Comparison of ENCODE assay signal across 1 cellular context in the genomic region with DNA sequence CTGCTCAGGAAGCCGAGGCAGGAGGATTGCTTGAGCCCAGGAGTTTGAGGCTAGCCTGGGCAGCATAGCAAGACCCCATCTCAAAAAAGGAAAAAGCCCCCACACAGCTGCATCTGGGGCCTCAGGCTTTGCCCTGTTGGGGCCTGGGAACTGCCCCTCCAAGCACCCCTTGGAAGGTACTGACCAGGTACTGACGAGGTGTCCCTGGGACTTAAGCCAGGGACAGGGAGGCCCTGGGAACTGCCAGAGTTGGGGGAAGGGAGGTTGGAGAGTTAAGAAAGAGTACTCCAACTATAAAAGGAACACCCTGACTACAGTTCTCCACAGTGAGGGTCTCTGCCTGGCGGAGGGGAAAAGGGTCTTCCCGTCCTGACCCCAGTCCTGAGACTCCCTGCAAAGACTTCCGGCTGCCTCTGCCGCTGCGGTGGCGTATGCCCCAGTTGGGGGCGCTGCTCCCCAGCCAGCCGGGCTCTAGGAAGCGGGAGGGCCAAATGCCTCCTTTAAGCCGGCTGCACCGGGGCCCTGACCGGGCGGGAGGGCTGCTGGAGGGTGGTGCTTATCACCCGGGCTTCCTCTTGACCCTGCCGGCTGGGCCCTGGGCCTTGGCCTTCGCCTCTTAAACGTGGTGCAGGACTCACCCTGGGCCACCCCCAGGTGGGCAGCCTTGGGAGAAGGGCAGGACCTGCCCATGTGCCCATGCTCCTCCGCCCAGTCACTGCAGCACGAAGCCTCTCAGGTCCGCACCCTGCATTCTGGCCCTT.
TF ChIP-seq lines count a peak whose summit lies in the region.

No MANE protein-coding gene starts in this region.

TF ChIP-seq in HepG2, 621 proteins besides CTCF, POLR2A, EP300 and RAD21 (continued from another document and continues in another):
- TF ChIP-seq, protein P1, sequence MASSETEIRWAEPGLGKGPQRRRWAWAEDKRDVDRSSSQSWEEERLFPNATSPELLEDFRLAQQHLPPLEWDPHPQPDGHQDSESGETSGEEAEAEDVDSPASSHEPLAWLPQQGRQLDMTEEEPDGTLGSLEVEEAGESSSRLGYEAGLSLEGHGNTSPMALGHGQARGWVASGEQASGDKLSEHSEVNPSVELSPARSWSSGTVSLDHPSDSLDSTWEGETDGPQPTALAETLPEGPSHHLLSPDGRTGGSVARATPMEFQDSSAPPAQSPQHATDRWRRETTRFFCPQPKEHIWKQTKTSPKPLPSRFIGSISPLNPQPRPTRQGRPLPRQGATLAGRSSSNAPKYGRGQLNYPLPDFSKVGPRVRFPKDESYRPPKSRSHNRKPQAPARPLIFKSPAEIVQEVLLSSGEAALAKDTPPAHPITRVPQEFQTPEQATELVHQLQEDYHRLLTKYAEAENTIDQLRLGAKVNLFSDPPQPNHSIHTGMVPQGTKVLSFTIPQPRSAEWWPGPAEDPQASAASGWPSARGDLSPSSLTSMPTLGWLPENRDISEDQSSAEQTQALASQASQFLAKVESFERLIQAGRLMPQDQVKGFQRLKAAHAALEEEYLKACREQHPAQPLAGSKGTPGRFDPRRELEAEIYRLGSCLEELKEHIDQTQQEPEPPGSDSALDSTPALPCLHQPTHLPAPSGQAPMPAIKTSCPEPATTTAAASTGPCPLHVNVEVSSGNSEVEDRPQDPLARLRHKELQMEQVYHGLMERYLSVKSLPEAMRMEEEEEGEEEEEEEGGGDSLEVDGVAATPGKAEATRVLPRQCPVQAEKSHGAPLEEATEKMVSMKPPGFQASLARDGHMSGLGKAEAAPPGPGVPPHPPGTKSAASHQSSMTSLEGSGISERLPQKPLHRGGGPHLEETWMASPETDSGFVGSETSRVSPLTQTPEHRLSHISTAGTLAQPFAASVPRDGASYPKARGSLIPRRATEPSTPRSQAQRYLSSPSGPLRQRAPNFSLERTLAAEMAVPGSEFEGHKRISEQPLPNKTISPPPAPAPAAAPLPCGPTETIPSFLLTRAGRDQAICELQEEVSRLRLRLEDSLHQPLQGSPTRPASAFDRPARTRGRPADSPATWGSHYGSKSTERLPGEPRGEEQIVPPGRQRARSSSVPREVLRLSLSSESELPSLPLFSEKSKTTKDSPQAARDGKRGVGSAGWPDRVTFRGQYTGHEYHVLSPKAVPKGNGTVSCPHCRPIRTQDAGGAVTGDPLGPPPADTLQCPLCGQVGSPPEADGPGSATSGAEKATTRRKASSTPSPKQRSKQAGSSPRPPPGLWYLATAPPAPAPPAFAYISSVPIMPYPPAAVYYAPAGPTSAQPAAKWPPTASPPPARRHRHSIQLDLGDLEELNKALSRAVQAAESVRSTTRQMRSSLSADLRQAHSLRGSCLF (CRISPR knock-in tag; IDR thresholded peaks at IDR 0.05; ENCODE audit: borderline replicate concordance), result no peak
- TF ChIP-seq NR3C1 (CRISPR knock-in tag; IDR thresholded peaks at IDR 0.05), result no peak
- no peak for TF ChIP-seq HOXA7 (CRISPR knock-in tag; IDR thresholded peaks at IDR 0.05)
- TF ChIP-seq ZNF567 (CRISPR knock-in tag; IDR thresholded peaks at IDR 0.05; ENCODE audit: borderline replicate concordance), result no peak
- 0 out of 2 replicates have a peak, but pooled peaks have one; percentile 8 for TF ChIP-seq ZIK1 (CRISPR knock-in tag; IDR thresholded peaks at IDR 0.05; ENCODE audit: borderline replicate concordance, low read depth)
- TF ChIP-seq ZBTB42 (CRISPR knock-in tag; IDR thresholded peaks at IDR 0.05), result no peak
- TF ChIP-seq ZNF781 (CRISPR knock-in tag; IDR thresholded peaks at IDR 0.05; ENCODE audit: borderline replicate concordance, not compliant biosample characterization), result peak; percentile 69
- TF ChIP-seq ARNTL (CRISPR knock-in tag; IDR thresholded peaks at IDR 0.05), result no peak
- TF ChIP-seq, protein P2, sequence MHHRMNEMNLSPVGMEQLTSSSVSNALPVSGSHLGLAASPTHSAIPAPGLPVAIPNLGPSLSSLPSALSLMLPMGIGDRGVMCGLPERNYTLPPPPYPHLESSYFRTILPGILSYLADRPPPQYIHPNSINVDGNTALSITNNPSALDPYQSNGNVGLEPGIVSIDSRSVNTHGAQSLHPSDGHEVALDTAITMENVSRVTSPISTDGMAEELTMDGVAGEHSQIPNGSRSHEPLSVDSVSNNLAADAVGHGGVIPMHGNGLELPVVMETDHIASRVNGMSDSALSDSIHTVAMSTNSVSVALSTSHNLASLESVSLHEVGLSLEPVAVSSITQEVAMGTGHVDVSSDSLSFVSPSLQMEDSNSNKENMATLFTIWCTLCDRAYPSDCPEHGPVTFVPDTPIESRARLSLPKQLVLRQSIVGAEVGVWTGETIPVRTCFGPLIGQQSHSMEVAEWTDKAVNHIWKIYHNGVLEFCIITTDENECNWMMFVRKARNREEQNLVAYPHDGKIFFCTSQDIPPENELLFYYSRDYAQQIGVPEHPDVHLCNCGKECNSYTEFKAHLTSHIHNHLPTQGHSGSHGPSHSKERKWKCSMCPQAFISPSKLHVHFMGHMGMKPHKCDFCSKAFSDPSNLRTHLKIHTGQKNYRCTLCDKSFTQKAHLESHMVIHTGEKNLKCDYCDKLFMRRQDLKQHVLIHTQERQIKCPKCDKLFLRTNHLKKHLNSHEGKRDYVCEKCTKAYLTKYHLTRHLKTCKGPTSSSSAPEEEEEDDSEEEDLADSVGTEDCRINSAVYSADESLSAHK (CRISPR knock-in tag; IDR thresholded peaks at IDR 0.05; ENCODE audit: borderline replicate concordance), result no peak
- no peak for TF ChIP-seq RFX3 (CRISPR knock-in tag; IDR thresholded peaks at IDR 0.05)
- no peak for TF ChIP-seq MEIS1 (CRISPR knock-in tag; IDR thresholded peaks at IDR 0.05; ENCODE audit: borderline replicate concordance)
- TF ChIP-seq RFXANK (CRISPR knock-in tag; IDR thresholded peaks at IDR 0.05), result no peak
- TF ChIP-seq SP4 (CRISPR knock-in tag; IDR thresholded peaks at IDR 0.05), result no peak; the same call in 1 of the 2 replicates
- TF ChIP-seq MED8 (CRISPR knock-in tag; IDR thresholded peaks at IDR 0.05; ENCODE audit: insufficient replicate concordance), result peak; percentile 19
- TF ChIP-seq SNAPC2 (CRISPR knock-in tag; IDR thresholded peaks at IDR 0.05), result no peak
- no peak; the same call in 1 of the 2 replicates for TF ChIP-seq SALL2 (CRISPR knock-in tag; IDR thresholded peaks at IDR 0.05)
- no peak for TF ChIP-seq ZNF597 (CRISPR knock-in tag; IDR thresholded peaks at IDR 0.05)
- no peak for TF ChIP-seq PRDM15 (CRISPR knock-in tag; IDR thresholded peaks at IDR 0.05)
- TF ChIP-seq, protein P3, sequence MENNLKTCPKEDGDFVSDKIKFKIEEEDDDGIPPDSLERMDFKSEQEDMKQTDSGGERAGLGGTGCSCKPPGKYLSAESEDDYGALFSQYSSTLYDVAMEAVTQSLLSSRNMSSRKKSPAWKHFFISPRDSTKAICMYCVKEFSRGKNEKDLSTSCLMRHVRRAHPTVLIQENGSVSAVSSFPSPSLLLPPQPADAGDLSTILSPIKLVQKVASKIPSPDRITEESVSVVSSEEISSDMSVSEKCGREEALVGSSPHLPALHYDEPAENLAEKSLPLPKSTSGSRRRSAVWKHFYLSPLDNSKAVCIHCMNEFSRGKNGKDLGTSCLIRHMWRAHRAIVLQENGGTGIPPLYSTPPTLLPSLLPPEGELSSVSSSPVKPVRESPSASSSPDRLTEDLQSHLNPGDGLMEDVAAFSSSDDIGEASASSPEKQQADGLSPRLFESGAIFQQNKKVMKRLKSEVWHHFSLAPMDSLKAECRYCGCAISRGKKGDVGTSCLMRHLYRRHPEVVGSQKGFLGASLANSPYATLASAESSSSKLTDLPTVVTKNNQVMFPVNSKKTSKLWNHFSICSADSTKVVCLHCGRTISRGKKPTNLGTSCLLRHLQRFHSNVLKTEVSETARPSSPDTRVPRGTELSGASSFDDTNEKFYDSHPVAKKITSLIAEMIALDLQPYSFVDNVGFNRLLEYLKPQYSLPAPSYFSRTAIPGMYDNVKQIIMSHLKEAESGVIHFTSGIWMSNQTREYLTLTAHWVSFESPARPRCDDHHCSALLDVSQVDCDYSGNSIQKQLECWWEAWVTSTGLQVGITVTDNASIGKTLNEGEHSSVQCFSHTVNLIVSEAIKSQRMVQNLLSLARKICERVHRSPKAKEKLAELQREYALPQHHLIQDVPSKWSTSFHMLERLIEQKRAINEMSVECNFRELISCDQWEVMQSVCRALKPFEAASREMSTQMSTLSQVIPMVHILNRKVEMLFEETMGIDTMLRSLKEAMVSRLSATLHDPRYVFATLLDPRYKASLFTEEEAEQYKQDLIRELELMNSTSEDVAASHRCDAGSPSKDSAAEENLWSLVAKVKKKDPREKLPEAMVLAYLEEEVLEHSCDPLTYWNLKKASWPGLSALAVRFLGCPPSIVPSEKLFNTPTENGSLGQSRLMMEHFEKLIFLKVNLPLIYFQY (CRISPR knock-in tag; IDR thresholded peaks at IDR 0.05; ENCODE audit: borderline replicate concordance), result no peak
- peak; percentile 80 for TF ChIP-seq ZNF350 (CRISPR knock-in tag; IDR thresholded peaks at IDR 0.05; ENCODE audit: borderline replicate concordance, low read depth)
- TF ChIP-seq KLF6 (CRISPR knock-in tag; IDR thresholded peaks at IDR 0.05), result no peak
- peak; percentile 60; the same call in 1 of the 2 replicates for TF ChIP-seq ZMYM2 (CRISPR knock-in tag; IDR thresholded peaks at IDR 0.05)
- no peak for TF ChIP-seq MTF1 (CRISPR knock-in tag; IDR thresholded peaks at IDR 0.05)
- TF ChIP-seq PBX2 (CRISPR knock-in tag; IDR thresholded peaks at IDR 0.05), result no peak
- TF ChIP-seq ZEB1 (IDR thresholded peaks at IDR 0.05; ENCODE audit: insufficient replicate concordance, low read depth), result peak; percentile 61
- no peak for TF ChIP-seq ZNF496 (CRISPR knock-in tag; IDR thresholded peaks at IDR 0.05; ENCODE audit: insufficient replicate concordance)
- TF ChIP-seq NFE2 (CRISPR knock-in tag; IDR thresholded peaks at IDR 0.05), result no peak
- TF ChIP-seq ZNF644 (CRISPR knock-in tag; IDR thresholded peaks at IDR 0.05; ENCODE audit: low read depth), result 0 out of 2 replicates have a peak, but pooled peaks have one; percentile 19
- TF ChIP-seq RAD51 (IDR thresholded peaks at IDR 0.05; ENCODE audit: borderline replicate concordance), result no peak
- no peak for TF ChIP-seq ZFAT (CRISPR knock-in tag; conservative IDR thresholded peaks at IDR 0.05)
- TF ChIP-seq PITX1 (CRISPR knock-in tag; IDR thresholded peaks at IDR 0.05), result peak; percentile 82
- no peak for TF ChIP-seq ZNF577 (CRISPR knock-in tag; IDR thresholded peaks at IDR 0.05; ENCODE audit: borderline replicate concordance, low read depth)
- TF ChIP-seq SOX13 (IDR thresholded peaks at IDR 0.05), result no peak
- TF ChIP-seq SOX13 (CRISPR knock-in tag; conservative IDR thresholded peaks at IDR 0.05 in 1 of 2, IDR thresholded peaks at IDR 0.05 in 1 of 2), result 0 out of 4 replicates have a peak, but pooled peaks of 1 of the 2 experiments have one; percentile 48
- TF ChIP-seq ZNF703 (CRISPR knock-in tag; IDR thresholded peaks at IDR 0.05; ENCODE audit: borderline replicate concordance), result 0 out of 2 replicates have a peak, but pooled peaks have one; percentile 54
- peak; percentile 69 for TF ChIP-seq SAP130 (CRISPR knock-in tag; IDR thresholded peaks at IDR 0.05; ENCODE audit: low read depth)
- TF ChIP-seq BORCS8-MEF2B (CRISPR knock-in tag; IDR thresholded peaks at IDR 0.05), result peak; percentile 51
- no peak for TF ChIP-seq POLR2AphosphoS5 (IDR thresholded peaks at IDR 0.05; ENCODE audit: low read depth, low read length)
- TF ChIP-seq ZNF326 (CRISPR knock-in tag; IDR thresholded peaks at IDR 0.05; ENCODE audit: borderline replicate concordance), result no peak
- TF ChIP-seq ZNF740 (CRISPR knock-in tag; IDR thresholded peaks at IDR 0.05), result no peak
- no peak for TF ChIP-seq HOXA9 (CRISPR knock-in tag; IDR thresholded peaks at IDR 0.05; ENCODE audit: borderline replicate concordance)
- TF ChIP-seq GATA4 (IDR thresholded peaks at IDR 0.05; ENCODE audit: borderline replicate concordance, low read depth), result no peak
- no peak for TF ChIP-seq ZSCAN12 (CRISPR knock-in tag; IDR thresholded peaks at IDR 0.05)
